In genomic region chr11:117134431-117134830, GRCh38 we compare ENCODE assay signal across 38 cellular contexts.
"Had no signal": no experiment of that assay in that cellular context is flagged by ENCODE, and none has a peak within 500 bp of the region (broad histone marks: within the 10 kb centered on the region; RNA-seq: fewer than 3 reads in every experiment).

No MANE protein-coding gene starts in this region.

- H3K4me3 ChIP-seq: adrenal gland, ascending aorta, body of pancreas, breast epithelium, cardiac muscle cell had no signal

- H3K36me3 ChIP-seq: adrenal gland, ascending aorta, brain microvascular endothelial cell, breast epithelium, cardiac muscle cell had no signal

- H3K4me3 Mint-ChIP-seq: activated naive CD4-positive, alpha-beta T cell treated with anti-CD3 and anti-CD28 coated beads for 36 hours; activated naive CD4-positive, alpha-beta T cell treated with anti-CD3 and anti-CD28 coated beads, Interleukin-2, amount 10 ng/mL, durations not matched to agents 7 days and 5 days; activated naive CD4-positive, alpha-beta T cell treated with anti-CD3 and anti-CD28 coated beads, Interleukin-2, amount 50 U/mL, for 24 hours; activated naive CD8-positive, alpha-beta T cell; activated naive CD8-positive, alpha-beta T cell treated with anti-CD3 and anti-CD28 coated beads for 36 hours; activated naive CD8-positive, alpha-beta T cell treated with anti-CD3 and anti-CD28 coated beads, Interleukin-2, amount 10 ng/mL, durations not matched to agents 7 days and 5 days; activated naive CD8-positive, alpha-beta T cell treated with anti-CD3 and anti-CD28 coated beads, Interleukin-2, amount 50 U/mL, for 24 hours; activated T-cell treated with anti-CD3 and anti-CD28 coated beads, Interleukin-2, amount 50 U/mL, for 24 hours; activated T-cell treated with anti-CD3 and anti-CD28 coated beads, Interleukin-2, amount 50 U/mL, for 4 hours; activated T-cell treated with anti-CD3 and anti-CD28 coated beads, Interleukin-2, amount 50 U/mL, for 72 hours; activated T-helper 1 cell treated with anti-CD3 and anti-CD28 coated beads, Interleukin-12 subunit alpha, Interleukin-12 subunit beta, Interleukin-2, Interleukin-4 antibody, amounts not matched to agents 30 ng/mL and 10 ng/mL and 1 ng/mL, durations not matched to agents 14 hours and 24 hours and 36 hours; activated T-helper 17 cell treated with anti-CD3 and anti-CD28 coated beads, Interleukin-2, amount 50 U/mL, for 72 hours; brain; central memory CD8-positive, alpha-beta T cell had no signal

- DNase-seq: activated effector memory CD4-positive, alpha-beta T cell treated with anti-CD3 and anti-CD28 coated beads, Interleukin-2, amount 50 U/mL, for 16 hours; activated effector memory CD4-positive, alpha-beta T cell treated with Interleukin-2 at 50 U/mL for 16 hours; activated gamma-delta T cell; activated gamma-delta T cell treated with Interleukin-2 at 50 U/mL for 16 hours; activated naive CD4-positive, alpha-beta T cell; activated naive CD4-positive, alpha-beta T cell treated with anti-CD3 and anti-CD28 coated beads for 36 hours; activated naive CD4-positive, alpha-beta T cell treated with anti-CD3 and anti-CD28 coated beads, Interleukin-2, amount 10 ng/mL, durations not matched to agents 7 days and 5 days; activated naive CD4-positive, alpha-beta T cell treated with anti-CD3 and anti-CD28 coated beads, Interleukin-2, amount 50 U/mL, for 16 hours; activated naive CD4-positive, alpha-beta T cell treated with Interleukin-2 at 50 U/mL for 16 hours; activated naive CD8-positive, alpha-beta T cell treated with anti-CD3 and anti-CD28 coated beads for 36 hours; activated naive CD8-positive, alpha-beta T cell treated with anti-CD3 and anti-CD28 coated beads, Interleukin-2, amount 10 ng/mL, durations not matched to agents 7 days and 5 days; activated naive CD8-positive, alpha-beta T cell treated with anti-CD3 and anti-CD28 coated beads, Interleukin-2, amount 50 U/mL, for 24 hours; activated T-cell treated with anti-CD3 and anti-CD28 coated beads, Interleukin-2, amount 50 U/mL, for 1 hour; activated T-cell treated with anti-CD3 and anti-CD28 coated beads, Interleukin-2, amount 50 U/mL, for 24 hours; activated T-cell treated with anti-CD3 and anti-CD28 coated beads, Interleukin-2, amount 50 U/mL, for 4 hours; activated T-cell treated with anti-CD3 and anti-CD28 coated beads, Interleukin-2, amount 50 U/mL, for 48 hours; activated T-cell treated with anti-CD3 and anti-CD28 coated beads, Interleukin-2, amount 50 U/mL, for 72 hours; adrenal gland; amniotic stem cell; amygdala; anterior cingulate cortex; aorta; body of pancreas; brain microvascular endothelial cell; caudate nucleus; central memory CD4-positive, alpha-beta T cell; cerebellar nuclear complex had no signal

- H3K27ac Mint-ChIP-seq: activated naive CD4-positive, alpha-beta T cell treated with anti-CD3 and anti-CD28 coated beads for 36 hours; activated naive CD4-positive, alpha-beta T cell treated with anti-CD3 and anti-CD28 coated beads, Interleukin-2, amount 10 ng/mL, durations not matched to agents 7 days and 5 days; activated naive CD4-positive, alpha-beta T cell treated with anti-CD3 and anti-CD28 coated beads, Interleukin-2, amount 50 U/mL, for 72 hours; activated naive CD8-positive, alpha-beta T cell; activated naive CD8-positive, alpha-beta T cell treated with anti-CD3 and anti-CD28 coated beads for 36 hours; activated naive CD8-positive, alpha-beta T cell treated with anti-CD3 and anti-CD28 coated beads, Interleukin-2, amount 10 ng/mL, durations not matched to agents 7 days and 5 days; activated naive CD8-positive, alpha-beta T cell treated with anti-CD3 and anti-CD28 coated beads, Interleukin-2, amount 50 U/mL, for 24 hours; activated T-cell treated with anti-CD3 and anti-CD28 coated beads, Interleukin-2, amount 50 U/mL, for 24 hours; activated T-cell treated with anti-CD3 and anti-CD28 coated beads, Interleukin-2, amount 50 U/mL, for 72 hours; activated T-helper 1 cell treated with anti-CD3 and anti-CD28 coated beads, Interleukin-12 subunit alpha, Interleukin-12 subunit beta, Interleukin-2, Interleukin-4 antibody, amounts not matched to agents 30 ng/mL and 10 ng/mL and 1 ng/mL, durations not matched to agents 14 hours and 24 hours and 36 hours; activated T-helper 17 cell treated with anti-CD3 and anti-CD28 coated beads, Interleukin-2, amount 50 U/mL, for 72 hours; activated T-helper 2 cell treated with anti-CD3 and anti-CD28 coated beads, Interferon-gamma antibody, Interleukin-2, Interleukin-4, amounts not matched to agents 10 μg/mL and 5 μg/mL and 100 μg/mL, durations not matched to agents 14 hours and 24 hours and 36 hours; brain had no signal

- H3K9me3 ChIP-seq: adrenal gland, ascending aorta, body of pancreas, breast epithelium had no signal

- H3K4me1 ChIP-seq: adrenal gland, ascending aorta, breast epithelium had no signal

- H3K36me3 Mint-ChIP-seq: activated naive CD4-positive, alpha-beta T cell treated with anti-CD3 and anti-CD28 coated beads, Interleukin-2, amount 10 ng/mL, durations not matched to agents 7 days and 5 days; activated naive CD4-positive, alpha-beta T cell treated with anti-CD3 and anti-CD28 coated beads, Interleukin-2, amount 50 U/mL, for 24 hours; activated naive CD4-positive, alpha-beta T cell treated with anti-CD3 and anti-CD28 coated beads, Interleukin-2, amount 50 U/mL, for 72 hours; activated naive CD8-positive, alpha-beta T cell; activated naive CD8-positive, alpha-beta T cell treated with anti-CD3 and anti-CD28 coated beads for 36 hours; activated naive CD8-positive, alpha-beta T cell treated with anti-CD3 and anti-CD28 coated beads, Interleukin-2, amount 10 ng/mL, durations not matched to agents 7 days and 5 days; brain had no signal

- H3K27ac ChIP-seq: adrenal gland, ascending aorta, body of pancreas, brain microvascular endothelial cell, breast epithelium, cardiac muscle cell had no signal

- ATAC-seq: activated naive CD4-positive, alpha-beta T cell treated with anti-CD3 and anti-CD28 coated beads, Interleukin-2, amount 50 U/mL, for 72 hours; activated naive CD8-positive, alpha-beta T cell treated with anti-CD3 and anti-CD28 coated beads, Interleukin-2, amount 50 U/mL, for 24 hours; activated T-cell treated with anti-CD3 and anti-CD28 coated beads, Interleukin-2, amount 50 U/mL, for 4 hours; activated T-cell treated with anti-CD3 and anti-CD28 coated beads, Interleukin-2, amount 50 U/mL, for 72 hours; activated T-helper 17 cell treated with anti-CD3 and anti-CD28 coated beads, Interleukin-2, amount 50 U/mL, for 72 hours; body of pancreas had no signal

- H3K9me3 Mint-ChIP-seq: activated naive CD4-positive, alpha-beta T cell treated with anti-CD3 and anti-CD28 coated beads for 36 hours; activated naive CD4-positive, alpha-beta T cell treated with anti-CD3 and anti-CD28 coated beads, Interleukin-2, amount 10 ng/mL, durations not matched to agents 7 days and 5 days; activated naive CD4-positive, alpha-beta T cell treated with anti-CD3 and anti-CD28 coated beads, Interleukin-2, amount 50 U/mL, for 24 hours; activated naive CD4-positive, alpha-beta T cell treated with anti-CD3 and anti-CD28 coated beads, Interleukin-2, amount 50 U/mL, for 72 hours; activated naive CD8-positive, alpha-beta T cell treated with anti-CD3 and anti-CD28 coated beads for 36 hours; activated naive CD8-positive, alpha-beta T cell treated with anti-CD3 and anti-CD28 coated beads, Interleukin-2, amount 10 ng/mL, durations not matched to agents 7 days and 5 days; activated naive CD8-positive, alpha-beta T cell treated with anti-CD3 and anti-CD28 coated beads, Interleukin-2, amount 50 U/mL, for 24 hours; activated T-cell treated with anti-CD3 and anti-CD28 coated beads, Interleukin-2, amount 50 U/mL, for 24 hours; activated T-cell treated with anti-CD3 and anti-CD28 coated beads, Interleukin-2, amount 50 U/mL, for 4 hours; activated T-cell treated with anti-CD3 and anti-CD28 coated beads, Interleukin-2, amount 50 U/mL, for 72 hours; activated T-helper 1 cell treated with anti-CD3 and anti-CD28 coated beads, Interleukin-12 subunit alpha, Interleukin-12 subunit beta, Interleukin-2, Interleukin-4 antibody, amounts not matched to agents 30 ng/mL and 10 ng/mL and 1 ng/mL, durations not matched to agents 14 hours and 24 hours and 36 hours; activated T-helper 17 cell treated with anti-CD3 and anti-CD28 coated beads, Interleukin-2, amount 50 U/mL, for 72 hours; activated T-helper 2 cell treated with anti-CD3 and anti-CD28 coated beads, Interferon-gamma antibody, Interleukin-2, Interleukin-4, amounts not matched to agents 10 μg/mL and 5 μg/mL and 100 μg/mL, durations not matched to agents 14 hours and 24 hours and 36 hours; brain; central memory CD8-positive, alpha-beta T cell had no signal

- H3K27me3 ChIP-seq: adrenal gland, ascending aorta, body of pancreas, brain microvascular endothelial cell, breast epithelium, cardiac muscle cell had no signal

- H3K4me1 Mint-ChIP-seq: activated naive CD4-positive, alpha-beta T cell treated with anti-CD3 and anti-CD28 coated beads, Interleukin-2, amount 10 ng/mL, durations not matched to agents 7 days and 5 days; activated naive CD4-positive, alpha-beta T cell treated with anti-CD3 and anti-CD28 coated beads, Interleukin-2, amount 50 U/mL, for 24 hours; activated naive CD8-positive, alpha-beta T cell treated with anti-CD3 and anti-CD28 coated beads for 36 hours; activated naive CD8-positive, alpha-beta T cell treated with anti-CD3 and anti-CD28 coated beads, Interleukin-2, amount 50 U/mL, for 24 hours; activated T-helper 17 cell treated with anti-CD3 and anti-CD28 coated beads, Interleukin-2, amount 50 U/mL, for 72 hours; brain; central memory CD8-positive, alpha-beta T cell had no signal
